1 cellular context compared by ENCODE assay signal in the genomic region with DNA sequence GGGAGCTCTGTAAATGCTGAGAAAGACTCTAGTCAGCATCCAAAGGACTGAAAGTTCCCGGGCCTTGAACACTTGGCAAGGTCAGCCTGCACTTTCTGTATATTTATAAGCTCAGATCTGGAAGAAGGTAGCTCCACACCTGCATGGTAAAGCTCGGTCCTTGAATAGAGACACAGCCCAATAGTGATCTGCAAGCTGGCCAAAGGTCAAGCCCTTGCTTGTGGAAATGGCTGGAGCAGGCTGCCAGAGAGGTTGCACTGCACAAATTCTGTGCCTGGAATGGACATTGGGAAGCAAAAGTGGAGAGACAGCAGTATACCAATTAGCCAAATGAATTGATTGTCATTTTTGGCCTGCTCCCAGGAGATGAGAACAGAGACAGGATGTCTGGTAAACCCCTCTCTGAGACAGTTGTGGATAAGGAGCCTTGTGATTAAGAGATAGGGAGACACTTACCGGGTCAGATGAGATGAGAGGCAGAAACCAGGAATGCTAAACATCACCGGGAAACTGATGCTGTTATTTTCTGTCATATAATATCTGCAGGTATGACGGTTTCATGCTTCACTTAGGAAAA.
TF ChIP-seq lines count a peak whose summit lies in the region.

No MANE protein-coding gene starts in this region.

TF ChIP-seq in liver, 16 proteins besides CTCF, POLR2A, EP300 and RAD21 (continued from another document):
- TF ChIP-seq REST (IDR thresholded peaks at IDR 0.05): no peak
TF ChIP-seq in liver: peak in this region for 3.
